13 cellular contexts compared by ENCODE assay signal in the genomic region with DNA sequence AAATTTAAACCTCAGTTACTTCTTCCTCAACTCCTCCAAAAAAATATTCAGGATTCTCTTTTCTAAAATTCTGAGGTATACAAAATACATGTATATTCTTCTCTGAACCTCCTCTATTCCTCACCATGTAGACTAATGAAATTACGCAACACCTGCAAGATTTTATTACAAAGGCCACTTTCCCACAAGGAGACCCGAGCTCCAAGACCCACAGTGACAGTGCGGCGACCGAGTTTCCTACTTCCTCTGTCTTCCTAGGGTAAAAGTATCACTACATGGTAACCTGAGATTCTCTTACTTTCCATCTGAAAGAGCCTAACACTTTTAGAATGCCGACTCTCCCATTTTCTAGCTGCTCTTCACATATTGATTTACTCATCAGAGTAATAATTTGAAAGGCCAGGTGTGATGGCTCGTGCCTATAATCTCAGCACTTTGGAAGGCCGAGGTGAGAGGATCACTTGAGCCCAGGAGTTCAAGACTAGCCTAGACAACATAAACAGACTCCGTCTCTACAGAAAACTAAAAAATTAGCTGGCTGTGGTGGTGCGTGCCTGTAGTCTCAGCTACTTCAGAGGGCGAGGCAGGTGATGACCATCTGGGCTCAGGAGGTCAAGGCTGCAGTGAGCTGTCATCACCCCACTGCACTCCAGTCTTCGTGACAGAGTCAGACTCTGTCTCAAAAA. TPM values are rescaled to one million over a fixed set of nuclear protein-coding genes. Genes with fewer than 3 reads are reported as not detected.
DNase-seq lines count a peak whose midpoint lies in the region; ATAC-seq and TF ChIP-seq lines count a peak whose summit lies in the region.
"Had no signal": no experiment of that assay in that cellular context is flagged by ENCODE, and none has a peak within 500 bp of the region (broad histone marks: within the 10 kb centered on the region; RNA-seq: fewer than 3 reads in every experiment).

No MANE protein-coding gene starts in this region.

- peaks cover 23 to 65% of the 10 kb centered on the region in 2 donors for H3K4me1 ChIP-seq in adrenal gland (replicated peaks in 1 of 2)

- TF ChIP-seq CTCF in adrenal gland (IDR thresholded peaks at IDR 0.05) (no peak), osteocyte (IDR thresholded peaks at IDR 0.05) (no peak)

- H3K36me3 Mint-ChIP-seq in osteocyte (ENCODE audit: unreplicated experiment), result peaks cover 4% of the 10 kb centered on the region

- H3K36me3 ChIP-seq in adrenal gland (replicated peaks in 1 of 2), result no peaks in the 10 kb centered on the region

- intact Hi-C loops in adrenal gland (cut with DNase I), result no loop called here

- in situ Hi-C loops in KBM-7 (cut with MboI; ENCODE audit: low pct_unique_long_range_greater_than_20kb, low sequenced_read_pairs), result no loop called here

- H3K4me1 Mint-ChIP-seq in osteocyte (ENCODE audit: unreplicated experiment), result peaks cover 65% of the 10 kb centered on the region

- no peak overlapping the region for H3K4me3 Mint-ChIP-seq in osteocyte (ENCODE audit: unreplicated experiment)

- no peaks in the 10 kb centered on the region for H3K9me3 Mint-ChIP-seq in osteocyte (ENCODE audit: unreplicated experiment)

- no peaks in the 10 kb centered on the region for H3K27me3 ChIP-seq in adrenal gland

- no peaks in the 10 kb centered on the region for H3K27me3 Mint-ChIP-seq in osteocyte (ENCODE audit: unreplicated experiment)

- 68 to 71% (median 69%) methylated on average over 12 of the region's 12 CpGs for WGBS in adrenal gland, 4 donors

- no peak for TF ChIP-seq POLR2A in adrenal gland (IDR thresholded peaks at IDR 0.05)

- DNase-seq in NCI-H2107 treated with DMSO at 0.1 percent for 48 hours (lab: John Stamatoyannopoulos, UW; ENCODE audit: unreplicated experiment), result peak; percentile 53
- DNase-seq in NCI-H2107 (lab: John Stamatoyannopoulos, UW), result no peak
- DNase-seq in KBM-7, result peak; percentile 41
- DNase-seq in adrenal gland, result peak in 3 of 7 donors; percentile 31 to 54 (median 49)
- no peak for DNase-seq in osteocyte (ENCODE audit: extremely low spot score, unreplicated experiment)
- no peak for DNase-seq in AG20443 (ENCODE audit: low spot score)
- no peak for DNase-seq in H4 (ENCODE audit: low spot score)
- DNase-seq: amniotic stem cell; effector CD8-positive, alpha-beta T cell; NCI-H226; RPMI8226; WERI-Rb-1 had no signal

- H3K4me3 ChIP-seq in adrenal gland, result no peak overlapping the region

- no peak for ATAC-seq in GM21723 (IDR thresholded peaks at IDR 0.05; ENCODE audit: unreplicated experiment)

- H3K9me3 ChIP-seq in adrenal gland (replicated peaks in 1 of 3), result no peaks in the 10 kb centered on the region

- peak overlapping the region; percentile 46 for H3K27ac Mint-ChIP-seq in osteocyte (ENCODE audit: unreplicated experiment)

- peak overlapping the region in 3 of 5 donors; percentile 24 to 72 (median 38) for H3K27ac ChIP-seq in adrenal gland
- H3K27ac ChIP-seq: WERI-Rb-1 had no signal

RNA-seq across cellular contexts. Expression of a gene that starts 35.7 kb away (rescaled TPM):
- total RNA-seq in adrenal gland (100 to 1,000 TPM in 1 of 8 donors, 10 to 100 TPM in 7; 26.0 to 141 (median 56.2) TPM), osteocyte (113 and 123 TPM in 2 replicates)
- 10 to 100 TPM; 32.6 to 45.2 (median 35.3) TPM for polyA plus RNA-seq in adrenal gland
- 8.0 and 9.7 TPM in 2 replicates for total RNA-seq in H4 (2014; rRNA removed; shearing (Covaris generic))

Comparison
In these comparisons a context has a peak if more than half of its experiments do, and no peak if none do; other contexts are left out.
1. DNase-seq: peak in NCI-H2107 treated with DMSO at 0.1 percent for 48 hours (single experiment) and KBM-7 (single experiment); none in NCI-H2107 (single experiment), osteocyte (single experiment), AG20443 (single experiment) and H4 (single experiment).